29 cellular contexts compared by ENCODE assay signal in genomic region chr9:38240051-38240450, GRCh38.
"Had no signal": no experiment of that assay in that cellular context is flagged by ENCODE, and none has a peak within 500 bp of the region (broad histone marks: within the 10 kb centered on the region; RNA-seq: fewer than 3 reads in every experiment).

No MANE protein-coding gene starts in this region.

- H3K27ac ChIP-seq: brain microvascular endothelial cell, coronary artery, dorsolateral prefrontal cortex, foreskin keratinocyte, gastrocnemius medialis had no signal

- H3K9me3 ChIP-seq: gastrocnemius medialis had no signal

- H3K36me3 ChIP-seq: brain microvascular endothelial cell, gastrocnemius medialis had no signal

- H3K4me1 ChIP-seq: foreskin keratinocyte, gastrocnemius medialis had no signal

- DNase-seq: activated CD4-positive, alpha-beta memory T cell treated with anti-CD3 and anti-CD28 coated beads, Interleukin-2, amount 10 ng/mL, durations not matched to agents 7 days and 5 days; activated CD4-positive, alpha-beta T cell treated with anti-CD3 and anti-CD28 coated beads for 36 hours; activated CD4-positive, alpha-beta T cell treated with anti-CD3 and anti-CD28 coated beads, Interleukin-2, amount 10 ng/mL, durations not matched to agents 24 days and 14 days; activated CD4-positive, CD25-positive, alpha-beta regulatory T cell; activated CD4-positive, CD25-positive, alpha-beta regulatory T cell treated with anti-CD3 and anti-CD28 coated beads, Interleukin-2, amount 50 U/mL, for 72 hours; activated effector memory CD4-positive, alpha-beta T cell treated with Interleukin-2 at 50 U/mL for 16 hours; activated gamma-delta T cell treated with Interleukin-2 at 50 U/mL for 16 hours; activated naive CD4-positive, alpha-beta T cell treated with anti-CD3 and anti-CD28 coated beads, Interleukin-2, amount 50 U/mL, for 16 hours; activated naive CD4-positive, alpha-beta T cell treated with Interleukin-2 at 50 U/mL for 16 hours; activated T-cell treated with anti-CD3 and anti-CD28 coated beads, Interleukin-2, amount 50 U/mL, for 4 hours; amniotic stem cell; anterior cingulate cortex; brain microvascular endothelial cell; dorsolateral prefrontal cortex; effector memory CD4-positive, alpha-beta T cell; endodermal cell; foreskin keratinocyte; gastrocnemius medialis; glutamatergic neuron; T-helper 1 cell; T-helper 17 cell; T1000 had no signal

- H3K9me3 Mint-ChIP-seq: activated CD4-positive, alpha-beta memory T cell treated with anti-CD3 and anti-CD28 coated beads, Interleukin-2, amount 10 ng/mL, durations not matched to agents 7 days and 5 days; activated CD4-positive, alpha-beta T cell treated with anti-CD3 and anti-CD28 coated beads, Interleukin-2, amount 10 ng/mL, durations not matched to agents 24 days and 14 days; activated T-cell treated with anti-CD3 and anti-CD28 coated beads, Interleukin-2, amount 50 U/mL, for 4 hours; activated T-helper 17 cell treated with anti-CD3 and anti-CD28 coated beads, Interleukin-2, amount 50 U/mL, for 72 hours; central memory CD8-positive, alpha-beta T cell; dendritic cell treated with granulocyte-macrophage colony-stimulating factor and Interleukin-4, amounts not matched to agents 40 ng/mL and 50 ng/mL, for 4 days; T-helper 2 cell treated with Interferon-gamma antibody and Interleukin-4, amounts not matched to agents 5 μg/mL and 100 μg/mL, for 36 hours had no signal

- H3K4me3 Mint-ChIP-seq: activated CD4-positive, alpha-beta memory T cell treated with anti-CD3 and anti-CD28 coated beads, Interleukin-2, amount 10 ng/mL, durations not matched to agents 7 days and 5 days; activated CD4-positive, alpha-beta T cell treated with anti-CD3 and anti-CD28 coated beads for 36 hours; activated CD4-positive, alpha-beta T cell treated with anti-CD3 and anti-CD28 coated beads, Interleukin-2, amount 10 ng/mL, durations not matched to agents 24 days and 14 days; activated naive CD8-positive, alpha-beta T cell; activated T-cell treated with anti-CD3 and anti-CD28 coated beads, Interleukin-2, amount 50 U/mL, for 4 hours; activated T-helper 17 cell treated with anti-CD3 and anti-CD28 coated beads, Interleukin-2, amount 50 U/mL, for 72 hours; central memory CD8-positive, alpha-beta T cell; dendritic cell treated with granulocyte-macrophage colony-stimulating factor and Interleukin-4, amounts not matched to agents 40 ng/mL and 50 ng/mL, for 4 days; endodermal cell; T-helper 17 cell; T-helper 2 cell treated with Interferon-gamma antibody and Interleukin-4, amounts not matched to agents 5 μg/mL and 100 μg/mL, for 36 hours had no signal

- H3K27ac Mint-ChIP-seq: activated CD4-positive, alpha-beta memory T cell treated with anti-CD3 and anti-CD28 coated beads, Interleukin-2, amount 10 ng/mL, durations not matched to agents 7 days and 5 days; activated CD4-positive, alpha-beta T cell treated with anti-CD3 and anti-CD28 coated beads for 36 hours; activated CD4-positive, alpha-beta T cell treated with anti-CD3 and anti-CD28 coated beads, Interleukin-2, amount 10 ng/mL, durations not matched to agents 24 days and 14 days; activated naive CD8-positive, alpha-beta T cell; activated T-helper 17 cell treated with anti-CD3 and anti-CD28 coated beads, Interleukin-2, amount 50 U/mL, for 72 hours; dendritic cell treated with granulocyte-macrophage colony-stimulating factor and Interleukin-4, amounts not matched to agents 40 ng/mL and 50 ng/mL, for 4 days; endodermal cell; T-helper 17 cell; T-helper 2 cell treated with Interferon-gamma antibody and Interleukin-4, amounts not matched to agents 5 μg/mL and 100 μg/mL, for 36 hours had no signal

- ATAC-seq: activated CD4-positive, alpha-beta T cell treated with anti-CD3 and anti-CD28 coated beads for 36 hours; activated T-cell treated with anti-CD3 and anti-CD28 coated beads, Interleukin-2, amount 50 U/mL, for 4 hours; activated T-helper 17 cell treated with anti-CD3 and anti-CD28 coated beads, Interleukin-2, amount 50 U/mL, for 72 hours; esophagus mucosa; foreskin keratinocyte; gastrocnemius medialis; T-helper 17 cell had no signal

- H3K36me3 Mint-ChIP-seq: activated naive CD8-positive, alpha-beta T cell had no signal

- H3K27me3 ChIP-seq: gastrocnemius medialis had no signal

- H3K27me3 Mint-ChIP-seq: activated naive CD8-positive, alpha-beta T cell; activated T-helper 17 cell treated with anti-CD3 and anti-CD28 coated beads, Interleukin-2, amount 50 U/mL, for 72 hours; central memory CD8-positive, alpha-beta T cell had no signal

- H3K4me1 Mint-ChIP-seq: activated CD4-positive, alpha-beta memory T cell treated with anti-CD3 and anti-CD28 coated beads, Interleukin-2, amount 10 ng/mL, durations not matched to agents 7 days and 5 days; activated CD4-positive, alpha-beta T cell treated with anti-CD3 and anti-CD28 coated beads for 36 hours; activated CD4-positive, alpha-beta T cell treated with anti-CD3 and anti-CD28 coated beads, Interleukin-2, amount 10 ng/mL, durations not matched to agents 24 days and 14 days; activated T-helper 17 cell treated with anti-CD3 and anti-CD28 coated beads, Interleukin-2, amount 50 U/mL, for 72 hours; central memory CD8-positive, alpha-beta T cell; T-helper 17 cell had no signal

- H3K4me3 ChIP-seq: coronary artery, dorsolateral prefrontal cortex, gastrocnemius medialis had no signal
